ENCODE assay signal across 23 cellular contexts in the genomic region with DNA sequence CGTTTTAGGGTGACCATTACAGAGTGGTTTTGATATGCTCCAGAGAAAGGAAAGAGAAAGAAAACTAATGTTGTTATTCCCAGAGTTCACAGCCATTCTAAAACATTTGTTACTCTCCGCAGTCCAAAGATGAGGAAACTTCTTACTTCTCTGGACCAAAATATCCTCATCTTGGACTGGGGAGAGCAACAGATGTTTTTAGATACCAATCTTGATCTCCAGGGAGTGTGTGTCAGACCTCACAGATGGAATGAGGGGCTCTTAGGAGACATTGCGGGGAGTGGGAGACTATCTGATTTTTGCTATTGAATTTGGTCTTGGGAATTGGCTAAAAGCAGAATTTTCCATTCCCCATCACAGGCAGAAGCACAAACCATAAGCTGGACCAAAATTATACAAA.
DNase-seq lines count a peak whose midpoint lies in the region; ATAC-seq and TF ChIP-seq lines count a peak whose summit lies in the region.
"Had no signal": no experiment of that assay in that cellular context is flagged by ENCODE, and none has a peak within 500 bp of the region (broad histone marks: within the 10 kb centered on the region; RNA-seq: fewer than 3 reads in every experiment).

No MANE protein-coding gene starts in this region.

- DNase-seq in activated T-cell treated with anti-CD3 and anti-CD28 coated beads, Interleukin-2, amount 50 U/mL, for 24 hours, result no peak
- DNase-seq in activated T-cell treated with anti-CD3 and anti-CD28 coated beads for 4 hours (no peak), NCI-H2171 (lab: John Stamatoyannopoulos, UW) (peak; percentile 8), fibroblast of peridontal ligament (ENCODE audit: extremely low read depth) (peak; percentile 40), sciatic nerve (ENCODE audit: low spot score) (no peak), NCI-H1417 (lab: John Stamatoyannopoulos, UW) (no peak), testis (no peak), inferior parietal cortex (ENCODE audit: extremely low spot score) (no peak)
- DNase-seq: activated CD4-positive, CD25-positive, alpha-beta regulatory T cell; activated CD8-positive, alpha-beta T cell treated with anti-CD3 and anti-CD28 coated beads, Interleukin-2, amount 10 ng/mL, durations not matched to agents 7 days and 5 days; activated naive CD4-positive, alpha-beta T cell treated with anti-CD3 and anti-CD28 coated beads, Interleukin-2, amount 50 U/mL, for 16 hours; activated T-cell treated with anti-CD3 and anti-CD28 coated beads, Interleukin-2, amount 50 U/mL, for 4 hours; central memory CD4-positive, alpha-beta T cell; gastrocnemius medialis; IMR-90; kidney; NCI-H1436 treated with DMSO at 0.1 percent for 48 hours; NCI-H748 treated with DMSO at 0.1 percent for 48 hours; nucleus accumbens; stimulated activated naive CD8-positive, alpha-beta T cell treated with anti-CD3 and anti-CD28 coated beads, Interleukin-15, Interleukin-2, amounts not matched to agents 100 U/mL and 50 U/mL, for 24 hours had no signal

- H3K4me1 ChIP-seq in testis, result no peaks in the 10 kb centered on the region
- H3K4me1 ChIP-seq: ascending aorta, gastrocnemius medialis had no signal

- TF ChIP-seq POLR2A in testis (IDR thresholded peaks at IDR 0.05), result no peak

- H3K9me3 Mint-ChIP-seq in activated T-cell treated with anti-CD3 and anti-CD28 coated beads, Interleukin-2, amount 50 U/mL, for 24 hours, result no peaks in the 10 kb centered on the region
- H3K9me3 Mint-ChIP-seq: activated T-cell treated with anti-CD3 and anti-CD28 coated beads, Interleukin-2, amount 50 U/mL, for 4 hours had no signal

- WGBS in testis, 2 donors, result 42 to 45% methylated on average over 3 of the region's 3 CpGs

- no peaks in the 10 kb centered on the region for H3K36me3 Mint-ChIP-seq in activated T-cell treated with anti-CD3 and anti-CD28 coated beads, Interleukin-2, amount 50 U/mL, for 24 hours (ENCODE audit: low read depth)

- H3K27me3 ChIP-seq in testis, result no peaks in the 10 kb centered on the region
- H3K27me3 ChIP-seq: ascending aorta, gastrocnemius medialis, tibial nerve had no signal

- no peaks in the 10 kb centered on the region for H3K27me3 Mint-ChIP-seq in activated T-cell treated with anti-CD3 and anti-CD28 coated beads, Interleukin-2, amount 50 U/mL, for 24 hours
- H3K27me3 Mint-ChIP-seq: B cell had no signal

- no peak overlapping the region for H3K4me3 Mint-ChIP-seq in activated T-cell treated with anti-CD3 and anti-CD28 coated beads, Interleukin-2, amount 50 U/mL, for 24 hours
- H3K4me3 Mint-ChIP-seq: activated CD8-positive, alpha-beta T cell treated with anti-CD3 and anti-CD28 coated beads, Interleukin-2, amount 10 ng/mL, durations not matched to agents 7 days and 5 days; activated T-cell treated with anti-CD3 and anti-CD28 coated beads, Interleukin-2, amount 50 U/mL, for 4 hours; B cell had no signal

- no peak for TF ChIP-seq CTCF in testis (IDR thresholded peaks at IDR 0.05)

- H3K27ac ChIP-seq in testis, result no peak overlapping the region
- H3K27ac ChIP-seq: ascending aorta, gastrocnemius medialis, tibial nerve had no signal

- peak; percentile 39 for ATAC-seq in sciatic nerve
- ATAC-seq: activated CD8-positive, alpha-beta T cell treated with anti-CD3 and anti-CD28 coated beads, Interleukin-2, amount 10 ng/mL, durations not matched to agents 7 days and 5 days; gastrocnemius medialis had no signal

- H3K4me1 Mint-ChIP-seq in activated T-cell treated with anti-CD3 and anti-CD28 coated beads, Interleukin-2, amount 50 U/mL, for 24 hours (ENCODE audit: low read depth), result peaks cover 62% of the 10 kb centered on the region

- no peaks in the 10 kb centered on the region for H3K9me3 ChIP-seq in testis
- H3K9me3 ChIP-seq: ascending aorta, gastrocnemius medialis, tibial nerve had no signal

- intact Hi-C loops in sciatic nerve (cut with DNase I) (no loop called here), testis (cut with DNase I; ENCODE audit: low total_unique reads) (no loop called here)

- no peaks in the 10 kb centered on the region for H3K36me3 ChIP-seq in testis (ENCODE audit: low read depth, missing control alignments)
- H3K36me3 ChIP-seq: ascending aorta, gastrocnemius medialis, tibial nerve had no signal

- peak overlapping the region; percentile 62 for H3K27ac Mint-ChIP-seq in activated T-cell treated with anti-CD3 and anti-CD28 coated beads, Interleukin-2, amount 50 U/mL, for 24 hours
- H3K27ac Mint-ChIP-seq: activated CD8-positive, alpha-beta T cell treated with anti-CD3 and anti-CD28 coated beads, Interleukin-2, amount 10 ng/mL, durations not matched to agents 7 days and 5 days; B cell had no signal

- H3K4me3 ChIP-seq in testis, result no peak overlapping the region
- H3K4me3 ChIP-seq: ascending aorta, gastrocnemius medialis, tibial nerve had no signal

Comparison
In these comparisons a context has a peak if more than half of its experiments do, and no peak if none do; other contexts are left out.
1. DNase-seq: peak in NCI-H2171 (single experiment) and fibroblast of peridontal ligament (single experiment); none in activated T-cell treated with anti-CD3 and anti-CD28 coated beads, Interleukin-2, amount 50 U/mL, for 24 hours (single experiment), activated T-cell treated with anti-CD3 and anti-CD28 coated beads for 4 hours (single experiment), sciatic nerve (single experiment), NCI-H1417 (0 of 3), testis (single experiment) and inferior parietal cortex (single experiment).